Comparison of ENCODE assay signal across 1 cellular context in the genomic region with DNA sequence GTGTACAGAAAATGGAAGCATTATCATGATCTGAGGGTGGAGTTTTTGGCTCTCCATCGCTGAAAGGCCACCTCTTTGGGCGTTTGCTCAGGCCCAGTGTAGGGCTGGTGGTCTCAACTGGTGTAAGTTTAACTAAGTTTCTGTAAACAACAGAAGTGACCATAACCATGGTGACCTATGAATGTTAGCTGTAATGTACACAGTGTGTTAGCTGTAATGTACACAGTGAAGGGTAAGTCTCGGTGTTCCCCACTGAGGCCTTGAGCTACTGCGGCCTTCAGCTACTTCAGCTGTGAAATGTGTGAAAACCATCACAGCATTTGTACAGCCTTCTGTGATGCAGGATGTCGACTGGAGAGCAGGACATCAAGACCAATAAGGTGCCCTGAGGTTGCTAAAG.
TF ChIP-seq lines count a peak whose summit lies in the region.

No MANE protein-coding gene starts in this region.

TF ChIP-seq in HepG2, 621 proteins besides CTCF, POLR2A, EP300 and RAD21 (continued from another document and continues in another):
- TF ChIP-seq, protein P1, sequence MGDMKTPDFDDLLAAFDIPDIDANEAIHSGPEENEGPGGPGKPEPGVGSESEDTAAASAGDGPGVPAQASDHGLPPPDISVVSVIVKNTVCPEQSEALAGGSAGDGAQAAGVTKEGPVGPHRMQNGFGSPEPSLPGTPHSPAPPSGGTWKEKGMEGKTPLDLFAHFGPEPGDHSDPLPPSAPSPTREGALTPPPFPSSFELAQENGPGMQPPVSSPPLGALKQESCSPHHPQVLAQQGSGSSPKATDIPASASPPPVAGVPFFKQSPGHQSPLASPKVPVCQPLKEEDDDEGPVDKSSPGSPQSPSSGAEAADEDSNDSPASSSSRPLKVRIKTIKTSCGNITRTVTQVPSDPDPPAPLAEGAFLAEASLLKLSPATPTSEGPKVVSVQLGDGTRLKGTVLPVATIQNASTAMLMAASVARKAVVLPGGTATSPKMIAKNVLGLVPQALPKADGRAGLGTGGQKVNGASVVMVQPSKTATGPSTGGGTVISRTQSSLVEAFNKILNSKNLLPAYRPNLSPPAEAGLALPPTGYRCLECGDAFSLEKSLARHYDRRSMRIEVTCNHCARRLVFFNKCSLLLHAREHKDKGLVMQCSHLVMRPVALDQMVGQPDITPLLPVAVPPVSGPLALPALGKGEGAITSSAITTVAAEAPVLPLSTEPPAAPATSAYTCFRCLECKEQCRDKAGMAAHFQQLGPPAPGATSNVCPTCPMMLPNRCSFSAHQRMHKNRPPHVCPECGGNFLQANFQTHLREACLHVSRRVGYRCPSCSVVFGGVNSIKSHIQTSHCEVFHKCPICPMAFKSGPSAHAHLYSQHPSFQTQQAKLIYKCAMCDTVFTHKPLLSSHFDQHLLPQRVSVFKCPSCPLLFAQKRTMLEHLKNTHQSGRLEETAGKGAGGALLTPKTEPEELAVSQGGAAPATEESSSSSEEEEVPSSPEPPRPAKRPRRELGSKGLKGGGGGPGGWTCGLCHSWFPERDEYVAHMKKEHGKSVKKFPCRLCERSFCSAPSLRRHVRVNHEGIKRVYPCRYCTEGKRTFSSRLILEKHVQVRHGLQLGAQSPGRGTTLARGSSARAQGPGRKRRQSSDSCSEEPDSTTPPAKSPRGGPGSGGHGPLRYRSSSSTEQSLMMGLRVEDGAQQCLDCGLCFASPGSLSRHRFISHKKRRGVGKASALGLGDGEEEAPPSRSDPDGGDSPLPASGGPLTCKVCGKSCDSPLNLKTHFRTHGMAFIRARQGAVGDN (CRISPR knock-in tag; IDR thresholded peaks at IDR 0.05) = no peak
- TF ChIP-seq, protein P2, sequence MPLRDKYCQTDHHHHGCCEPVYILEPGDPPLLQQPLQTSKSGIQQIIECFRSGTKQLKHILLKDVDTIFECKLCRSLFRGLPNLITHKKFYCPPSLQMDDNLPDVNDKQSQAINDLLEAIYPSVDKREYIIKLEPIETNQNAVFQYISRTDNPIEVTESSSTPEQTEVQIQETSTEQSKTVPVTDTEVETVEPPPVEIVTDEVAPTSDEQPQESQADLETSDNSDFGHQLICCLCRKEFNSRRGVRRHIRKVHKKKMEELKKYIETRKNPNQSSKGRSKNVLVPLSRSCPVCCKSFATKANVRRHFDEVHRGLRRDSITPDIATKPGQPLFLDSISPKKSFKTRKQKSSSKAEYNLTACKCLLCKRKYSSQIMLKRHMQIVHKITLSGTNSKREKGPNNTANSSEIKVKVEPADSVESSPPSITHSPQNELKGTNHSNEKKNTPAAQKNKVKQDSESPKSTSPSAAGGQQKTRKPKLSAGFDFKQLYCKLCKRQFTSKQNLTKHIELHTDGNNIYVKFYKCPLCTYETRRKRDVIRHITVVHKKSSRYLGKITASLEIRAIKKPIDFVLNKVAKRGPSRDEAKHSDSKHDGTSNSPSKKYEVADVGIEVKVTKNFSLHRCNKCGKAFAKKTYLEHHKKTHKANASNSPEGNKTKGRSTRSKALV (CRISPR knock-in tag; IDR thresholded peaks at IDR 0.05) = no peak
- TF ChIP-seq ZNF34 (CRISPR knock-in tag; IDR thresholded peaks at IDR 0.05; ENCODE audit: borderline replicate concordance) (no peak), HOXD1 (CRISPR knock-in tag; IDR thresholded peaks at IDR 0.05) (0 out of 2 replicates have a peak, but pooled peaks have one; percentile 61), HNF4G (IDR thresholded peaks at IDR 0.05; ENCODE audit: borderline replicate concordance, low read depth, low read length) (no peak), HNF4G (CRISPR knock-in tag; IDR thresholded peaks at IDR 0.05; ENCODE audit: borderline replicate concordance, low read depth) (no peak), ZFY (CRISPR knock-in tag; IDR thresholded peaks at IDR 0.05) (peak; percentile 53), RFX3 (CRISPR knock-in tag; IDR thresholded peaks at IDR 0.05) (peak; percentile 58; the same call in 1 of the 2 replicates), SALL2 (CRISPR knock-in tag; IDR thresholded peaks at IDR 0.05) (peak; percentile 30; the same call in 1 of the 2 replicates), SNAPC2 (CRISPR knock-in tag; IDR thresholded peaks at IDR 0.05) (no peak), ZNF556 (CRISPR knock-in tag; IDR thresholded peaks at IDR 0.05; ENCODE audit: borderline replicate concordance) (peak; percentile 71; the same call in 1 of the 2 replicates), GATAD1 (CRISPR knock-in tag; IDR thresholded peaks at IDR 0.05) (0 out of 2 replicates have a peak, but pooled peaks have one; percentile 41), ZNF552 (CRISPR knock-in tag; IDR thresholded peaks at IDR 0.05; ENCODE audit: borderline replicate concordance) (no peak), TBX2 (CRISPR knock-in tag; IDR thresholded peaks at IDR 0.05; ENCODE audit: borderline replicate concordance) (peak; percentile 83), ATF6 (CRISPR knock-in tag; conservative IDR thresholded peaks at IDR 0.05) (no peak), CHCHD3 (CRISPR knock-in tag; IDR thresholded peaks at IDR 0.05) (no peak), CHD2 (IDR thresholded peaks at IDR 0.05; ENCODE audit: low read depth, low read length) (no peak), FOXM1 (CRISPR knock-in tag; IDR thresholded peaks at IDR 0.05) (no peak), MBD4 (IDR thresholded peaks at IDR 0.05; ENCODE audit: borderline replicate concordance, low read length) (no peak), FOSL2 (CRISPR knock-in tag; IDR thresholded peaks at IDR 0.05) (peak; percentile 27; the same call in 1 of the 2 replicates), SOX5 (CRISPR knock-in tag; IDR thresholded peaks at IDR 0.05; ENCODE audit: borderline replicate concordance) (peak; percentile 73), SOX13 (IDR thresholded peaks at IDR 0.05) (no peak), SOX13 (CRISPR knock-in tag; conservative IDR thresholded peaks at IDR 0.05 in 1 of 2, IDR thresholded peaks at IDR 0.05 in 1 of 2) (peak in 1 of 2 experiments; percentile 65; a peak in 2 of 4 replicates), SRSF4 (IDR thresholded peaks at IDR 0.05; ENCODE audit: low read depth, low read length, poor library complexity, severe bottlenecking) (no peak), GMEB1 (CRISPR knock-in tag; IDR thresholded peaks at IDR 0.05; ENCODE audit: borderline replicate concordance) (peak; percentile 26; the same call in 1 of the 2 replicates), ONECUT2 (CRISPR knock-in tag; IDR thresholded peaks at IDR 0.05) (0 out of 2 replicates have a peak, but pooled peaks have one; percentile 28), ZMYM4 (CRISPR knock-in tag; IDR thresholded peaks at IDR 0.05) (peak; percentile 90)
- TF ChIP-seq, protein P3, sequence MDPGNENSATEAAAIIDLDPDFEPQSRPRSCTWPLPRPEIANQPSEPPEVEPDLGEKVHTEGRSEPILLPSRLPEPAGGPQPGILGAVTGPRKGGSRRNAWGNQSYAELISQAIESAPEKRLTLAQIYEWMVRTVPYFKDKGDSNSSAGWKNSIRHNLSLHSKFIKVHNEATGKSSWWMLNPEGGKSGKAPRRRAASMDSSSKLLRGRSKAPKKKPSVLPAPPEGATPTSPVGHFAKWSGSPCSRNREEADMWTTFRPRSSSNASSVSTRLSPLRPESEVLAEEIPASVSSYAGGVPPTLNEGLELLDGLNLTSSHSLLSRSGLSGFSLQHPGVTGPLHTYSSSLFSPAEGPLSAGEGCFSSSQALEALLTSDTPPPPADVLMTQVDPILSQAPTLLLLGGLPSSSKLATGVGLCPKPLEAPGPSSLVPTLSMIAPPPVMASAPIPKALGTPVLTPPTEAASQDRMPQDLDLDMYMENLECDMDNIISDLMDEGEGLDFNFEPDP (CRISPR knock-in tag; conservative IDR thresholded peaks at IDR 0.05) = no peak
- TF ChIP-seq, protein P4, sequence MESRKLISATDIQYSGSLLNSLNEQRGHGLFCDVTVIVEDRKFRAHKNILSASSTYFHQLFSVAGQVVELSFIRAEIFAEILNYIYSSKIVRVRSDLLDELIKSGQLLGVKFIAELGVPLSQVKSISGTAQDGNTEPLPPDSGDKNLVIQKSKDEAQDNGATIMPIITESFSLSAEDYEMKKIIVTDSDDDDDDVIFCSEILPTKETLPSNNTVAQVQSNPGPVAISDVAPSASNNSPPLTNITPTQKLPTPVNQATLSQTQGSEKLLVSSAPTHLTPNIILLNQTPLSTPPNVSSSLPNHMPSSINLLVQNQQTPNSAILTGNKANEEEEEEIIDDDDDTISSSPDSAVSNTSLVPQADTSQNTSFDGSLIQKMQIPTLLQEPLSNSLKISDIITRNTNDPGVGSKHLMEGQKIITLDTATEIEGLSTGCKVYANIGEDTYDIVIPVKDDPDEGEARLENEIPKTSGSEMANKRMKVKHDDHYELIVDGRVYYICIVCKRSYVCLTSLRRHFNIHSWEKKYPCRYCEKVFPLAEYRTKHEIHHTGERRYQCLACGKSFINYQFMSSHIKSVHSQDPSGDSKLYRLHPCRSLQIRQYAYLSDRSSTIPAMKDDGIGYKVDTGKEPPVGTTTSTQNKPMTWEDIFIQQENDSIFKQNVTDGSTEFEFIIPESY (CRISPR knock-in tag; IDR thresholded peaks at IDR 0.05) = no peak
- TF ChIP-seq, protein P5, sequence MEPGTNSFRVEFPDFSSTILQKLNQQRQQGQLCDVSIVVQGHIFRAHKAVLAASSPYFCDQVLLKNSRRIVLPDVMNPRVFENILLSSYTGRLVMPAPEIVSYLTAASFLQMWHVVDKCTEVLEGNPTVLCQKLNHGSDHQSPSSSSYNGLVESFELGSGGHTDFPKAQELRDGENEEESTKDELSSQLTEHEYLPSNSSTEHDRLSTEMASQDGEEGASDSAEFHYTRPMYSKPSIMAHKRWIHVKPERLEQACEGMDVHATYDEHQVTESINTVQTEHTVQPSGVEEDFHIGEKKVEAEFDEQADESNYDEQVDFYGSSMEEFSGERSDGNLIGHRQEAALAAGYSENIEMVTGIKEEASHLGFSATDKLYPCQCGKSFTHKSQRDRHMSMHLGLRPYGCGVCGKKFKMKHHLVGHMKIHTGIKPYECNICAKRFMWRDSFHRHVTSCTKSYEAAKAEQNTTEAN (CRISPR knock-in tag; conservative IDR thresholded peaks at IDR 0.05) = peak; percentile 58; the same call in 1 of the 2 replicates
- TF ChIP-seq, protein P6, sequence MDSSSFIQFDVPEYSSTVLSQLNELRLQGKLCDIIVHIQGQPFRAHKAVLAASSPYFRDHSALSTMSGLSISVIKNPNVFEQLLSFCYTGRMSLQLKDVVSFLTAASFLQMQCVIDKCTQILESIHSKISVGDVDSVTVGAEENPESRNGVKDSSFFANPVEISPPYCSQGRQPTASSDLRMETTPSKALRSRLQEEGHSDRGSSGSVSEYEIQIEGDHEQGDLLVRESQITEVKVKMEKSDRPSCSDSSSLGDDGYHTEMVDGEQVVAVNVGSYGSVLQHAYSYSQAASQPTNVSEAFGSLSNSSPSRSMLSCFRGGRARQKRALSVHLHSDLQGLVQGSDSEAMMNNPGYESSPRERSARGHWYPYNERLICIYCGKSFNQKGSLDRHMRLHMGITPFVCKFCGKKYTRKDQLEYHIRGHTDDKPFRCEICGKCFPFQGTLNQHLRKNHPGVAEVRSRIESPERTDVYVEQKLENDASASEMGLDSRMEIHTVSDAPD (CRISPR knock-in tag; IDR thresholded peaks at IDR 0.05) = peak; percentile 38; the same call in 1 of the 2 replicates
- TF ChIP-seq, protein P7, sequence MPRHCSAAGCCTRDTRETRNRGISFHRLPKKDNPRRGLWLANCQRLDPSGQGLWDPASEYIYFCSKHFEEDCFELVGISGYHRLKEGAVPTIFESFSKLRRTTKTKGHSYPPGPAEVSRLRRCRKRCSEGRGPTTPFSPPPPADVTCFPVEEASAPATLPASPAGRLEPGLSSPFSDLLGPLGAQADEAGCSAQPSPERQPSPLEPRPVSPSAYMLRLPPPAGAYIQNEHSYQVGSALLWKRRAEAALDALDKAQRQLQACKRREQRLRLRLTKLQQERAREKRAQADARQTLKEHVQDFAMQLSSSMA (CRISPR knock-in tag; IDR thresholded peaks at IDR 0.05) = no peak
- TF ChIP-seq, protein P8, sequence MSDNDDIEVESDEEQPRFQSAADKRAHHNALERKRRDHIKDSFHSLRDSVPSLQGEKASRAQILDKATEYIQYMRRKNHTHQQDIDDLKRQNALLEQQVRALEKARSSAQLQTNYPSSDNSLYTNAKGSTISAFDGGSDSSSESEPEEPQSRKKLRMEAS (IDR thresholded peaks at IDR 0.05) = 0 out of 2 replicates have a peak, but pooled peaks have one; percentile 44
